ENCODE assay signal across 13 cellular contexts in genomic region chr6:53524455-53524815, GRCh38. TPM values are rescaled to one million over a fixed set of nuclear protein-coding genes. Genes with fewer than 3 reads are reported as not detected.
DNase-seq lines count a peak whose midpoint lies in the region; ATAC-seq and TF ChIP-seq lines count a peak whose summit lies in the region.
"Had no signal": no experiment of that assay in that cellular context is flagged by ENCODE, and none has a peak within 500 bp of the region (broad histone marks: within the 10 kb centered on the region; RNA-seq: fewer than 3 reads in every experiment).

No MANE protein-coding gene starts in this region.

- peak overlapping the region; percentile 76 for H3K27ac Mint-ChIP-seq in WTC11

- TF ChIP-seq CTCF in WTC11 (IDR thresholded peaks at IDR 0.05) (no peak), fibroblast of pulmonary artery (IDR thresholded peaks at IDR 0.05; ENCODE audit: low read length, missing control alignments) (no peak)

- DNase-seq in GM03348 (ENCODE audit: low spot score) (peak; percentile 69), WTC11 (ENCODE audit: low spot score) (no peak), fibroblast of pulmonary artery (ENCODE audit: low read depth) (peak; percentile 52), renal cortical epithelial cell (ENCODE audit: low read depth) (peak; percentile 71), DMS153 treated with DMSO at 0.1 percent for 48 hours (lab: John Stamatoyannopoulos, UW; ENCODE audit: unreplicated experiment) (no peak), cerebellar nuclear complex (lab: John Stamatoyannopoulos, UW) (no peak)
- no peak for DNase-seq in activated CD4-positive, CD25-positive, alpha-beta regulatory T cell treated with anti-CD3 and anti-CD28 coated beads, Interleukin-2, amount 50 U/mL, for 72 hours
- DNase-seq: activated CD4-positive, alpha-beta T cell treated with anti-CD3 and anti-CD28 coated beads for 1 hour; activated effector memory CD4-positive, alpha-beta T cell treated with anti-CD3 and anti-CD28 coated beads, Interleukin-2, amount 50 U/mL, for 16 hours; NCI-H1105 treated with DMSO at 0.1 percent for 48 hours; spleen had no signal

- no peaks in the 10 kb centered on the region; the same call in 1 of the 2 replicates for H3K27me3 Mint-ChIP-seq in WTC11 (ENCODE audit: low read depth)

- H3K4me3 Mint-ChIP-seq in WTC11: no peak overlapping the region
- H3K4me3 Mint-ChIP-seq: stimulated activated effector memory CD8-positive, alpha-beta T cell treated with anti-CD3 and anti-CD28 coated beads, Interleukin-12 subunit alpha, Interleukin-12 subunit beta, amount 100 ng/mL, for 72 hours had no signal

- H3K4me1 Mint-ChIP-seq in WTC11: peaks cover 67% of the 10 kb centered on the region

- CTCF ChIA-PET in WTC11 (lab: Charles Lee): interaction anchor here (0.5 to 2.3 kb wide), 5 partner anchors 8 to 204 kb away, joined by 4 to 9 read pairs (median 6); no protein-coding TSS in a partner anchor

- ATAC-seq in WTC11 (peak; percentile 66), GM21576 (IDR thresholded peaks at IDR 0.05; ENCODE audit: unreplicated experiment) (no peak)
- ATAC-seq: stimulated activated effector memory CD8-positive, alpha-beta T cell treated with anti-CD3 and anti-CD28 coated beads, Interleukin-12 subunit alpha, Interleukin-12 subunit beta, amount 100 ng/mL, for 72 hours had no signal

- H3K4me3 ChIP-seq in fibroblast of pulmonary artery (replicated peaks; ENCODE audit: low read depth, low read length): no peak overlapping the region
- H3K4me3 ChIP-seq: spleen had no signal

- POLR2A ChIA-PET in WTC11 (lab: Charles Lee): no interaction called here

- H3K36me3 Mint-ChIP-seq in WTC11: peaks cover 9% of the 10 kb centered on the region

- no peaks in the 10 kb centered on the region for H3K9me3 Mint-ChIP-seq in WTC11
- H3K9me3 Mint-ChIP-seq: stimulated activated effector memory CD8-positive, alpha-beta T cell treated with anti-CD3 and anti-CD28 coated beads, Interleukin-12 subunit alpha, Interleukin-12 subunit beta, amount 100 ng/mL, for 72 hours had no signal

TF ChIP-seq in WTC11, 78 proteins besides CTCF, POLR2A, EP300 and RAD21 (continues in another document):
- no peak for TF ChIP-seq ELF4 (CRISPR knock-in tag; IDR thresholded peaks at IDR 0.05; ENCODE audit: low read depth)
- no peak for TF ChIP-seq ZNF263 (CRISPR knock-in tag; IDR thresholded peaks at IDR 0.05; ENCODE audit: low read depth)
- TF ChIP-seq NFE2L1 (CRISPR knock-in tag; IDR thresholded peaks at IDR 0.05): no peak
- TF ChIP-seq AFF4 (CRISPR knock-in tag; IDR thresholded peaks at IDR 0.05; ENCODE audit: borderline replicate concordance): no peak
- no peak for TF ChIP-seq MXD4 (CRISPR knock-in tag; IDR thresholded peaks at IDR 0.05; ENCODE audit: borderline replicate concordance)
- no peak for TF ChIP-seq MAX (CRISPR knock-in tag; IDR thresholded peaks at IDR 0.05)
- no peak for TF ChIP-seq NR3C1 (CRISPR knock-in tag; conservative IDR thresholded peaks at IDR 0.05; ENCODE audit: low read depth)
- TF ChIP-seq FOXP4 (CRISPR knock-in tag; IDR thresholded peaks at IDR 0.05): no peak
- TF ChIP-seq TCF7 (CRISPR knock-in tag; IDR thresholded peaks at IDR 0.05; ENCODE audit: low read depth): no peak
- TF ChIP-seq TEAD4 (CRISPR knock-in tag; IDR thresholded peaks at IDR 0.05): no peak
- no peak for TF ChIP-seq E2F1 (CRISPR knock-in tag; IDR thresholded peaks at IDR 0.05)
- no peak for TF ChIP-seq CREM (CRISPR knock-in tag; IDR thresholded peaks at IDR 0.05)
- TF ChIP-seq ZNF532 (CRISPR knock-in tag; IDR thresholded peaks at IDR 0.05; ENCODE audit: borderline replicate concordance): no peak

RNA-seq across cellular contexts. Expression of gene GCLC, which starts 20.5 kb away (rescaled TPM):
- total RNA-seq in WTC11 (2021) (33.8 to 47.1 TPM (median 38.6 TPM) in 3 replicates), renal cortical epithelial cell (30.0 and 40.4 TPM in 2 replicates)

Comparison
In these comparisons a context has a peak if more than half of its experiments do, and no peak if none do; other contexts are left out.
1. DNase-seq: peak in GM03348 (single experiment), fibroblast of pulmonary artery (single experiment) and renal cortical epithelial cell (single experiment); none in WTC11 (single experiment), DMS153 treated with DMSO at 0.1 percent for 48 hours (single experiment), cerebellar nuclear complex (0 of 2) and activated CD4-positive, CD25-positive, alpha-beta regulatory T cell treated with anti-CD3 and anti-CD28 coated beads, Interleukin-2, amount 50 U/mL, for 72 hours (single experiment).